26 cellular contexts compared by ENCODE assay signal in genomic region chr3:32700244-32700643, GRCh38.
"Had no signal": no experiment of that assay in that cellular context is flagged by ENCODE, and none has a peak within 500 bp of the region (broad histone marks: within the 10 kb centered on the region; RNA-seq: fewer than 3 reads in every experiment).

No MANE protein-coding gene starts in this region.

- H3K36me3 ChIP-seq: adrenal gland, MG63 had no signal

- H3K4me3 ChIP-seq: adrenal gland, MG63 had no signal

- H3K9me3 ChIP-seq: adrenal gland, MG63 had no signal

- FAIRE-seq: bronchial epithelial cell, TTC549 had no signal

- H3K4me3 Mint-ChIP-seq: activated CD4-positive, alpha-beta memory T cell treated with anti-CD3 and anti-CD28 coated beads, Interleukin-2, amount 10 ng/mL, durations not matched to agents 7 days and 5 days; activated CD4-positive, alpha-beta T cell treated with anti-CD3 and anti-CD28 coated beads, Interleukin-2, amount 10 ng/mL, durations not matched to agents 7 days and 5 days; activated naive CD4-positive, alpha-beta T cell treated with anti-CD3 and anti-CD28 coated beads, Interleukin-2, amount 10 ng/mL, durations not matched to agents 7 days and 5 days; activated naive CD8-positive, alpha-beta T cell treated with anti-CD3 and anti-CD28 coated beads for 36 hours; activated T-helper 17 cell treated with anti-CD3 and anti-CD28 coated beads, Interleukin-2, amount 50 U/mL, for 72 hours; T-cell had no signal

- DNase-seq: activated CD4-positive, alpha-beta memory T cell treated with anti-CD3 and anti-CD28 coated beads, Interleukin-2, amount 10 ng/mL, durations not matched to agents 7 days and 5 days; activated CD4-positive, alpha-beta T cell treated with anti-CD3 and anti-CD28 coated beads, Interleukin-2, amount 10 ng/mL, durations not matched to agents 7 days and 5 days; activated CD4-positive, CD25-positive, alpha-beta regulatory T cell; activated gamma-delta T cell; activated naive CD4-positive, alpha-beta T cell treated with anti-CD3 and anti-CD28 coated beads, Interleukin-2, amount 10 ng/mL, durations not matched to agents 7 days and 5 days; activated naive CD8-positive, alpha-beta T cell treated with anti-CD3 and anti-CD28 coated beads for 36 hours; activated T-cell treated with anti-CD3 and anti-CD28 coated beads for 4 hours; activated T-cell treated with anti-CD3 and anti-CD28 coated beads, Interleukin-2, amount 50 U/mL, for 48 hours; adrenal gland; anterior cingulate cortex; central memory CD4-positive, alpha-beta T cell; KG1; MG63; NCI-H1105 treated with DMSO at 0.1 percent for 48 hours; NCI-H1436 treated with DMSO at 0.1 percent for 48 hours; NCI-H187; NCI-H2081 treated with DMSO at 0.1 percent for 48 hours; NCI-H446; NCI-H524; SIG-M5; T-cell; T-helper 2 cell; T1000 had no signal

- H3K27ac Mint-ChIP-seq: activated CD4-positive, alpha-beta memory T cell treated with anti-CD3 and anti-CD28 coated beads, Interleukin-2, amount 10 ng/mL, durations not matched to agents 7 days and 5 days; activated CD4-positive, alpha-beta T cell treated with anti-CD3 and anti-CD28 coated beads, Interleukin-2, amount 10 ng/mL, durations not matched to agents 7 days and 5 days; activated naive CD4-positive, alpha-beta T cell treated with anti-CD3 and anti-CD28 coated beads, Interleukin-2, amount 10 ng/mL, durations not matched to agents 7 days and 5 days; activated naive CD8-positive, alpha-beta T cell treated with anti-CD3 and anti-CD28 coated beads for 36 hours; activated T-helper 17 cell treated with anti-CD3 and anti-CD28 coated beads, Interleukin-2, amount 50 U/mL, for 72 hours; T-cell had no signal

- H3K27me3 Mint-ChIP-seq: activated CD4-positive, alpha-beta memory T cell treated with anti-CD3 and anti-CD28 coated beads, Interleukin-2, amount 10 ng/mL, durations not matched to agents 7 days and 5 days; activated CD4-positive, alpha-beta T cell treated with anti-CD3 and anti-CD28 coated beads, Interleukin-2, amount 10 ng/mL, durations not matched to agents 7 days and 5 days; activated naive CD4-positive, alpha-beta T cell treated with anti-CD3 and anti-CD28 coated beads, Interleukin-2, amount 10 ng/mL, durations not matched to agents 7 days and 5 days; activated naive CD8-positive, alpha-beta T cell treated with anti-CD3 and anti-CD28 coated beads for 36 hours; activated T-helper 17 cell treated with anti-CD3 and anti-CD28 coated beads, Interleukin-2, amount 50 U/mL, for 72 hours; T-cell had no signal

- H3K9me3 Mint-ChIP-seq: activated CD4-positive, alpha-beta memory T cell treated with anti-CD3 and anti-CD28 coated beads, Interleukin-2, amount 10 ng/mL, durations not matched to agents 7 days and 5 days; activated CD4-positive, alpha-beta T cell treated with anti-CD3 and anti-CD28 coated beads, Interleukin-2, amount 10 ng/mL, durations not matched to agents 7 days and 5 days; activated naive CD4-positive, alpha-beta T cell treated with anti-CD3 and anti-CD28 coated beads, Interleukin-2, amount 10 ng/mL, durations not matched to agents 7 days and 5 days; activated naive CD8-positive, alpha-beta T cell treated with anti-CD3 and anti-CD28 coated beads for 36 hours; activated T-helper 17 cell treated with anti-CD3 and anti-CD28 coated beads, Interleukin-2, amount 50 U/mL, for 72 hours; T-cell had no signal

- ATAC-seq: activated T-helper 17 cell treated with anti-CD3 and anti-CD28 coated beads, Interleukin-2, amount 50 U/mL, for 72 hours; T-cell had no signal

- H3K27ac ChIP-seq: adrenal gland had no signal
